In the genomic region with DNA sequence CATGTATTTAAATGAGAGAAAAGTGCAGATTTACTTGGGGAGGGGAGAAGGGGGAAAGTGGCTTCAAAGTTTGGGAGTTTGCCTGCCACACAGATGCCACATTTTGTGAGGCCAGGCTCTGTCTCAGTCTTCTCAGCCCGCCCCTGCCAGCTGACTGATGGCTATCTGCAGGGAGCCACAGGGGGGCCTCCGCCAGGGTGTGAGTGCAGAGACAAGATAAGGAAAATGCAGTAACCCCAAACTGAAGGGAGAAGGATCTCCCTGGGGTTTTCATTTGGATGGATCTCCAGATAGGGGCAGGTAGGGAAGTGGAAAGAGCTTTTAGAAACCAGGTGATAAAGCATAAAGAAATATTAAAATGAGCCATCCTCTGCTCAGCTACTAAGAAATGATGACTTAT, we compare ENCODE assay signal across 1 cellular context.
TF ChIP-seq lines count a peak whose summit lies in the region.

No MANE protein-coding gene starts in this region.

TF ChIP-seq in H1, 55 proteins besides CTCF, POLR2A, EP300 and RAD21:
- TF ChIP-seq NANOG (IDR thresholded peaks at IDR 0.05; ENCODE audit: insufficient read depth, low read depth, low read length, poor library complexity, severe bottlenecking) (peak; percentile 14), HDAC6 (IDR thresholded peaks at IDR 0.05; ENCODE audit: low read depth, low read length) (no peak)
